Comparison of ENCODE assay signal across 17 cellular contexts in the genomic region with DNA sequence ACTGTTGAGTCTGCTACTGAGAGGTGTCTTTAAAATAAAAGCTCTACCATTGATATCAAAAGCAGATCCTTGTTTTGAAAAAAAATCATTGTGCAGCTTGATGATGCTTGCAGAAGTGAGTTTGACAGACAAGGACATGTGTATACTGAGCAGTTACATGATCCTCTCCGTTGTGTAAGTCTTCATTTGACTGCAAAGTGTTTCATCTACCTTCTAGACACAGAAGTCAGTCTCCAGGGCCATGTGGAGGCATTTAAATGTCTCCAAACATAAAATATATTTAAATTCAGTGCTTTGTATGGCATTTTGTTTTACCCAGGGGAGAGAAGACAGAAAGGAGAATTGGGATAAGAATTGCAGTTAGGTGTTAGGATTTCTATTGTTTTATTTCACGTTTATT.
DNase-seq lines count a peak whose midpoint lies in the region; ATAC-seq and TF ChIP-seq lines count a peak whose summit lies in the region.
"Had no signal": no experiment of that assay in that cellular context is flagged by ENCODE, and none has a peak within 500 bp of the region (broad histone marks: within the 10 kb centered on the region; RNA-seq: fewer than 3 reads in every experiment).

No MANE protein-coding gene starts in this region.

- peak overlapping the region; percentile 72 for H3K4me2 ChIP-seq in DOHH2 (ENCODE audit: low read length)
- H3K4me2 ChIP-seq: KMS-11 had no signal

- DNase-seq in amniotic epithelial cell (ENCODE audit: low read depth) (peak; percentile 63), lower lobe of right lung (no peak), islet precursor cell (no peak)
- DNase-seq: activated naive CD4-positive, alpha-beta T cell; brain microvascular endothelial cell; effector memory CD8-positive, alpha-beta T cell; H7; NCI-H1694; NCI-H524 treated with DMSO at 0.1 percent for 48 hours; stimulated activated CD4-positive, alpha-beta T cell treated with anti-CD3 and anti-CD28 coated beads, Interleukin-4, amount 100 ng/mL, for 1 hour; T-helper 1 cell had no signal

- H3K9me3 ChIP-seq in DOHH2 (ENCODE audit: control insufficient read depth, insufficient read depth, low read length) (no peaks in the 10 kb centered on the region), lower lobe of right lung (no peaks in the 10 kb centered on the region), skeletal muscle tissue (ENCODE audit: control insufficient read depth in 3 of 3, low read length in 3 of 3) (no peaks in the 10 kb centered on the region)

- intact Hi-C loops in lower lobe of right lung (cut with DNase I): no loop called here

- H3K27ac ChIP-seq in DOHH2 (ENCODE audit: low read depth, low read length) (peak overlapping the region; percentile 55), lower lobe of right lung (no peak overlapping the region), skeletal muscle tissue (ENCODE audit: low read depth, low read length) (peak overlapping the region; percentile 97)
- H3K27ac ChIP-seq: KMS-11 had no signal

- H3K9ac ChIP-seq in skeletal muscle tissue (ENCODE audit: low read depth in 1 of 3, low read length in 3 of 3): peak overlapping the region; percentile 89 to 97 (median 95)
- H3K9ac ChIP-seq: KMS-11 had no signal

- H3F3A ChIP-seq in DOHH2 (ENCODE audit: control insufficient read depth, insufficient read depth): peaks cover 3% of the 10 kb centered on the region; the same call in 1 of the 2 replicates

- H3K36me3 ChIP-seq in DOHH2 (ENCODE audit: control insufficient read depth, low read length): peaks cover 18% of the 10 kb centered on the region
- H3K36me3 ChIP-seq in lower lobe of right lung: no peaks in the 10 kb centered on the region
- H3K36me3 ChIP-seq in skeletal muscle tissue (ENCODE audit: control insufficient read depth in 3 of 3, insufficient read depth in 3 of 3, low read length in 3 of 3): peaks cover 22 to 25% (median 24%) of the 10 kb centered on the region in 3 donors
- H3K36me3 ChIP-seq: brain microvascular endothelial cell had no signal

- no peaks in the 10 kb centered on the region for H3K9me2 ChIP-seq in DOHH2 (replicated peaks; ENCODE audit: control insufficient read depth, low read length)

- peaks cover 47% of the 10 kb centered on the region for H3K4me1 ChIP-seq in DOHH2 (ENCODE audit: control insufficient read depth, low read length)
- peaks cover 17% of the 10 kb centered on the region for H3K4me1 ChIP-seq in lower lobe of right lung
- peaks cover 7 to 34% (median 10%) of the 10 kb centered on the region in 3 donors for H3K4me1 ChIP-seq in skeletal muscle tissue (ENCODE audit: control insufficient read depth in 3 of 3, insufficient read depth in 3 of 3, low read length in 3 of 3)

- peak overlapping the region; percentile 65 for H3K4me3 ChIP-seq in DOHH2 (ENCODE audit: low read length)
- H3K4me3 ChIP-seq in lower lobe of right lung: peak overlapping the region; percentile 33
- peak overlapping the region; percentile 79 to 83 (median 82) for H3K4me3 ChIP-seq in skeletal muscle tissue (ENCODE audit: low read length in 3 of 3)

- H3K27me3 ChIP-seq in DOHH2 (ENCODE audit: control insufficient read depth, low read length) (no peaks in the 10 kb centered on the region), lower lobe of right lung (ENCODE audit: low read depth) (no peaks in the 10 kb centered on the region), skeletal muscle tissue (ENCODE audit: control insufficient read depth in 3 of 3, insufficient read depth in 3 of 3, low read length in 3 of 3) (no peaks in the 10 kb centered on the region)
- H3K27me3 ChIP-seq: brain microvascular endothelial cell had no signal

- ATAC-seq in lower lobe of right lung: no peak
- ATAC-seq in GM21737 (IDR thresholded peaks at IDR 0.05; ENCODE audit: unreplicated experiment): no peak
- ATAC-seq in GM21390 (IDR thresholded peaks at IDR 0.05; ENCODE audit: unreplicated experiment): no peak
- ATAC-seq in HG03565 (IDR thresholded peaks at IDR 0.05; ENCODE audit: unreplicated experiment): no peak
- ATAC-seq: effector memory CD8-positive, alpha-beta T cell had no signal

- TF ChIP-seq CTCF in DOHH2 (IDR thresholded peaks at IDR 0.05; ENCODE audit: low read depth, low read length, poor library complexity, severe bottlenecking) (no peak), lower lobe of right lung (IDR thresholded peaks at IDR 0.05) (no peak)

- H3K79me2 ChIP-seq in DOHH2 (ENCODE audit: control insufficient read depth, low read length): peaks cover 33% of the 10 kb centered on the region

- H4K20me1 ChIP-seq in DOHH2 (ENCODE audit: control insufficient read depth, insufficient read depth, low read depth, low read length): no peaks in the 10 kb centered on the region
